Comparison of ENCODE assay signal across 9 cellular contexts in the genomic region with DNA sequence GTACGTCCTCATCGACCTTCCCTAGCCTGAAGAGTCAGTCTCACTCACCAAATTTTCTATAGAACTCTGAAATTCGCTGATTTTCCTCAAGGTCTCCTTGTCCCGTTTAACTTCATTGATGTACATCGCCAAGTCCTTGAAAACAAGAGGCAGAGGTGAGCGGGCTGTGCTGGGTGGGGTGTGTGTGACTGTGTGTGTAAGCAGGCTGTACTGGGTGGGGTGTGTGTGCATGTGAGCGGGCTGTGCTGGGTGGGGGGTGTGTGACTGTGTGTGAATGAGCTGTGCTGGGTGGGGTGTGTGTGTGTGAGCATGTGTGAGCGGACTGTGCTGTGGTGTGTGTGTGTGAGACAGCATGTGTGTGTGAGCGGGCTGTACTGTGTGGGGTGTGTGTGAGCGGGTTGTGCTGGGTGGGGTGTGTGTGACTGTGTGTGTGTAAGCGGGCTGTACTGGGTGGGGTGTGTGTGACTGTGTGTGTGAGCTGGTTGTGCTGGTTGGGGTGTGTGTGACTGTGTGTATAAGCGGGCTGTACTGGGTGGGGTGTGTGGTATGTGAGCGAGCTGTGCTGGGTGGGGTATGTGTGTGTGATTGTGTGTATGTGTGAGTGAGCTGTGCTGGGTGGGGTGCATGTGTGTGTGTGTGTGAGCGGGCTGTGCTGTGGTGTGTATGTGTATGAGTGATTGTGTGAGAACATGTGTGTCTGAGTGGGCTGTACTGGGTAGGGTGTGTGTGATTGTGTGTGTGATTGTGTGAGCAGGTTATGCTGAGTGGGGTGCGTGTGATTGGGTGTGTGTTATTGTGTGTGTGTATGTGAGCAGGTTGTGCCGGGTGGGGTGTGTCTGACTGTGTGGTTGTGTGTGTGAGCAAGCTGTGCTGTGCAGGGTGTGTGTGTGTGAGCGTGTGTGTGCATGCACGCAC.
"Had no signal": no experiment of that assay in that cellular context is flagged by ENCODE, and none has a peak within 500 bp of the region (broad histone marks: within the 10 kb centered on the region; RNA-seq: fewer than 3 reads in every experiment).

No MANE protein-coding gene starts in this region.

- H3K27ac ChIP-seq: brain microvascular endothelial cell, gastrocnemius medialis, heart right ventricle, neutrophil, thyroid gland, uterus had no signal

- H3K4me3 ChIP-seq: gastrocnemius medialis, heart right ventricle, thyroid gland, uterus had no signal

- H3K36me3 Mint-ChIP-seq: activated naive CD8-positive, alpha-beta T cell had no signal

- H3K27ac Mint-ChIP-seq: activated CD8-positive, alpha-beta T cell treated with anti-CD3 and anti-CD28 coated beads for 36 hours; activated naive CD8-positive, alpha-beta T cell; T-helper 1 cell treated with Interleukin-12 subunit alpha and Interleukin-12 subunit beta and Interleukin-4 antibody, amounts not matched to agents 30 μg/mL and 1 μg/mL, for 36 hours had no signal

- H3K27me3 Mint-ChIP-seq: activated naive CD8-positive, alpha-beta T cell had no signal

- H3K36me3 ChIP-seq: gastrocnemius medialis, neutrophil, thyroid gland, uterus had no signal

- H3K9me3 ChIP-seq: gastrocnemius medialis, heart right ventricle, neutrophil, thyroid gland, uterus had no signal

- H3K9me3 Mint-ChIP-seq: activated CD8-positive, alpha-beta T cell treated with anti-CD3 and anti-CD28 coated beads for 36 hours; T-helper 1 cell treated with Interleukin-12 subunit alpha and Interleukin-12 subunit beta and Interleukin-4 antibody, amounts not matched to agents 30 μg/mL and 1 μg/mL, for 36 hours had no signal

- H3K4me3 Mint-ChIP-seq: activated CD8-positive, alpha-beta T cell treated with anti-CD3 and anti-CD28 coated beads for 36 hours; activated naive CD8-positive, alpha-beta T cell; T-helper 1 cell treated with Interleukin-12 subunit alpha and Interleukin-12 subunit beta and Interleukin-4 antibody, amounts not matched to agents 30 μg/mL and 1 μg/mL, for 36 hours had no signal

- H3K27me3 ChIP-seq: brain microvascular endothelial cell, gastrocnemius medialis, heart right ventricle, thyroid gland, uterus had no signal
